8 cellular contexts compared by ENCODE assay signal in genomic region chr1:28877132-28877781, GRCh38. TPM values are rescaled to one million over a fixed set of nuclear protein-coding genes. Genes with fewer than 3 reads are reported as not detected.
DNase-seq lines count a peak whose midpoint lies in the region; ATAC-seq lines count a peak whose summit lies in the region.

No MANE protein-coding gene starts in this region.

- ATAC-seq in HG02973 (IDR thresholded peaks at IDR 0.05; ENCODE audit: unreplicated experiment) = no peak

- DNase-seq in DMS 273 (lab: John Stamatoyannopoulos, UW; ENCODE audit: unreplicated experiment) = peak; percentile 91
- DNase-seq in HK-2 (ENCODE audit: unreplicated experiment) = peak; percentile 80
- DNase-seq in NCI-H82 (lab: John Stamatoyannopoulos, UW) = peak; percentile 90
- DNase-seq in activated CD4-positive, alpha-beta T cell treated with anti-CD3 and anti-CD28 coated beads, Interleukin-2, amount 50 U/mL, for 48 hours = peak; percentile 79 to 83
- DNase-seq in ecto neural progenitor cell (ENCODE audit: low spot score) = peak; percentile 85
- DNase-seq in lung microvascular endothelial cell (ENCODE audit: low read depth in 2 of 2) = peak; percentile 68 to 82
- DNase-seq in stimulated activated CD8-positive, alpha-beta memory T cell treated with anti-CD3 and anti-CD28 coated beads, Interleukin-15, amount 100 ng/mL, for 4 hours (ENCODE audit: low read depth in 2 of 2) = peak; percentile 37 to 50

RNA-seq across cellular contexts. Expression of gene EPB41, which starts 37.1 kb away (rescaled TPM):
- 17.2 and 33.3 TPM in 2 replicates for total RNA-seq in lung microvascular endothelial cell
